Comparison of ENCODE assay signal across 24 cellular contexts in the genomic region with DNA sequence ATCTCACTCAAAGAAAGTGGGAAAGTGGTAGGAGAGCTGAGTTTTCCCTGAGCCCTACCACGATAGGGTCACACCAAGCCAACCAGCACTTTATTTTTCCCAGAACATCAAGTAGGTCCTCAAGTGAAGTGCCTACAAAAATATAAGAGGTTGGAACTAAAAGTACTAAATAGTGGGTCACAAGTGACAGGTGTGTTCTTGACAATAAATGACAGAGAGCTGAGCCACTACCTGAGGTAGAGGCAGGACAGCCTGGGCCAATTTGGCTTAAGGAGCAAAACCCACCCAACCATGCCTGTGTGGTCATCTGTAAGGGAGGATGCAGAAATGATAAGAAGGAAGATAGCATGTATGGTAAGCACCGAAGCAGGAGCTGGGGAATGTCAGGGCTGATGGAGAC.
"Had no signal": no experiment of that assay in that cellular context is flagged by ENCODE, and none has a peak within 500 bp of the region (broad histone marks: within the 10 kb centered on the region; RNA-seq: fewer than 3 reads in every experiment).

No MANE protein-coding gene starts in this region.

- H3K27ac ChIP-seq: colonic mucosa, coronary artery, dorsolateral prefrontal cortex, epithelial cell of prostate, esophagus muscularis mucosa, esophagus squamous epithelium, foreskin keratinocyte, gastrocnemius medialis, gastroesophageal sphincter, heart left ventricle, heart right ventricle had no signal

- ATAC-seq: effector memory CD8-positive, alpha-beta T cell; esophagus mucosa; foreskin keratinocyte; gastrocnemius medialis; gastroesophageal sphincter; heart left ventricle; heart right ventricle had no signal

- H3K9me3 ChIP-seq: colonic mucosa, esophagus muscularis mucosa, esophagus squamous epithelium, gastrocnemius medialis had no signal

- H3K4me3 ChIP-seq: colonic mucosa, coronary artery, dorsolateral prefrontal cortex, esophagus muscularis mucosa, esophagus squamous epithelium, gastrocnemius medialis, gastroesophageal sphincter, heart left ventricle, heart right ventricle had no signal

- H3K36me3 ChIP-seq: colonic mucosa, esophagus muscularis mucosa, esophagus squamous epithelium, gastrocnemius medialis, gastroesophageal sphincter, heart left ventricle, heart right ventricle had no signal

- H3K27me3 ChIP-seq: colonic mucosa, gastrocnemius medialis, gastroesophageal sphincter, heart left ventricle had no signal

- DNase-seq: colonic mucosa; cortex of kidney; dermis blood vessel endothelial cell; dorsolateral prefrontal cortex; effector CD4-positive, alpha-beta T cell; effector CD8-positive, alpha-beta T cell; effector memory CD4-positive, alpha-beta T cell; effector memory CD8-positive, alpha-beta T cell; endodermal cell; erythroblast; esophagus squamous epithelium; foreskin fibroblast; foreskin keratinocyte; foreskin melanocyte; gastrocnemius medialis; glutamatergic neuron; head of caudate nucleus; heart left ventricle; heart right ventricle had no signal

- H3K4me1 ChIP-seq: colonic mucosa, esophagus muscularis mucosa, esophagus squamous epithelium, foreskin keratinocyte, gastrocnemius medialis, gastroesophageal sphincter, heart left ventricle, heart right ventricle had no signal
